ENCODE assay signal across 8 cellular contexts in genomic region chr10:32413513-32413912, GRCh38. TPM values are rescaled to one million over a fixed set of nuclear protein-coding genes. Genes with fewer than 3 reads are reported as not detected.
A peak's percentile ranks its signal among the peaks of the same experiment; 100 is the strongest.
DNase-seq lines count a peak whose midpoint lies in the region; ATAC-seq and TF ChIP-seq lines count a peak whose summit lies in the region.

No MANE protein-coding gene starts in this region.

- H3K27me3 ChIP-seq in AG04450 (ENCODE audit: control insufficient read depth, insufficient read depth, low read length) (no peaks in the 10 kb centered on the region), Loucy (ENCODE audit: insufficient read depth, low read length, poor library complexity, severe bottlenecking) (no peaks in the 10 kb centered on the region)

- no peak overlapping the region for H3K9ac ChIP-seq in Loucy (ENCODE audit: low read depth, low read length, poor library complexity, severe bottlenecking)

- H3K79me2 ChIP-seq in Loucy (ENCODE audit: insufficient read depth, low read length): no peaks in the 10 kb centered on the region

- TF ChIP-seq CTCF in AG04450 (IDR thresholded peaks at IDR 0.05; ENCODE audit: low read depth, low read length): no peak
- no peak for TF ChIP-seq CTCF in Loucy (conservative IDR thresholded peaks at IDR 0.05; ENCODE audit: low read length)
- no peak for TF ChIP-seq CTCF in GM20000 (IDR thresholded peaks at IDR 0.05; ENCODE audit: extremely low read depth, missing control alignments)

- no peak for ATAC-seq in GM21360 (IDR thresholded peaks at IDR 0.05; ENCODE audit: unreplicated experiment)

- H3K4me3 ChIP-seq in AG04450 (ENCODE audit: low read depth, low read length) (no peak overlapping the region), Loucy (ENCODE audit: low read length, poor library complexity, severe bottlenecking) (no peak overlapping the region)

- H2AFZ ChIP-seq in Loucy (ENCODE audit: low read length): peak overlapping the region; percentile 1; the same call in 1 of the 2 replicates

- peaks cover 9% of the 10 kb centered on the region for H3K4me1 ChIP-seq in Loucy (ENCODE audit: insufficient read depth, low read length, poor library complexity, severe bottlenecking)

- H3K9me3 ChIP-seq in AG04450 (ENCODE audit: control insufficient read depth, insufficient read depth, low read length) (no peaks in the 10 kb centered on the region), Loucy (ENCODE audit: insufficient read depth, low read depth, low read length) (no peaks in the 10 kb centered on the region)

- POLR2A ChIA-PET in AG04450 (lab: Yijun Ruan, JAX): no interaction called here

- H3F3A ChIP-seq in Loucy (ENCODE audit: low read depth): no peaks in the 10 kb centered on the region

- CTCF ChIA-PET in AG04450 (lab: Charles Lee): no interaction called here

- H3K4me2 ChIP-seq in Loucy (ENCODE audit: low read depth, low read length, poor library complexity, severe bottlenecking): no peak overlapping the region

- H3K27ac ChIP-seq in AG04450 (ENCODE audit: low read depth, low read length): peak overlapping the region; percentile 25

- no peaks in the 10 kb centered on the region for H3K9me2 ChIP-seq in Loucy (replicated peaks; ENCODE audit: low read depth, low read length)

- H3K36me3 ChIP-seq in Loucy (ENCODE audit: insufficient read depth, low read length): no peaks in the 10 kb centered on the region

- H4K20me1 ChIP-seq in Loucy (ENCODE audit: insufficient read depth, low read length, poor library complexity, severe bottlenecking): no peaks in the 10 kb centered on the region

- DNase-seq in AG04450 (ENCODE audit: low read depth, low spot score) (peak; percentile 55), amniotic stem cell (lab: John Stamatoyannopoulos, UW) (peak; percentile 46), non-pigmented ciliary epithelial cell (ENCODE audit: low read depth) (peak; percentile 95), GM20000 (ENCODE audit: low spot score) (no peak), SIG-M5 (lab: John Stamatoyannopoulos, UW) (no peak), retina (no peak)

RNA-seq across cellular contexts. Expression of gene CCDC7, which starts 32.4 kb away (rescaled TPM):
- 1.1 and 1.9 TPM in 2 replicates for polyA plus RNA-seq in AG04450 (2011; rRNA removed)
- 1.8 and 4.2 TPM in 2 replicates for polyA minus RNA-seq in AG04450 (2011; rRNA and poly(A)+ RNA removed)

Comparison
In these comparisons a context has a peak if more than half of its experiments do, and no peak if none do; other contexts are left out.
1. DNase-seq: peak in AG04450 (single experiment), amniotic stem cell (single experiment) and non-pigmented ciliary epithelial cell (single experiment); none in GM20000 (single experiment), SIG-M5 (single experiment) and retina (single experiment).